ENCODE assay signal across 22 cellular contexts in genomic region chr4:41539711-41540110, GRCh38. TPM values are rescaled to one million over a fixed set of nuclear protein-coding genes. Genes with fewer than 3 reads are reported as not detected.
DNase-seq lines count a peak whose midpoint lies in the region; ATAC-seq and TF ChIP-seq lines count a peak whose summit lies in the region.
"Had no signal": no experiment of that assay in that cellular context is flagged by ENCODE, and none has a peak within 500 bp of the region (broad histone marks: within the 10 kb centered on the region; RNA-seq: fewer than 3 reads in every experiment).

No MANE protein-coding gene starts in this region.

- H3K4me3 ChIP-seq in parathyroid adenoma (ENCODE audit: low read depth, low read length) (peak overlapping the region; percentile 56), tibial artery (peak overlapping the region; percentile 35 to 39), Peyer's patch (no peak overlapping the region)

- TF ChIP-seq CTCF in RWPE1 (conservative IDR thresholded peaks at IDR 0.05; ENCODE audit: low read depth) (no peak), parathyroid adenoma (IDR thresholded peaks at IDR 0.05) (no peak), tibial artery (IDR thresholded peaks at IDR 0.05) (no peak), Peyer's patch (IDR thresholded peaks at IDR 0.05) (no peak)

- ATAC-seq in GM21390 (IDR thresholded peaks at IDR 0.05; ENCODE audit: unreplicated experiment) = no peak
- ATAC-seq: stimulated activated effector memory CD8-positive, alpha-beta T cell treated with anti-CD3 and anti-CD28 coated beads, Interleukin-12 subunit alpha, Interleukin-12 subunit beta, amount 100 ng/mL, for 72 hours had no signal

- no peak overlapping the region for H2AFZ ChIP-seq in parathyroid adenoma

- H3K79me2 ChIP-seq in parathyroid adenoma = no peaks in the 10 kb centered on the region

- H3K27ac ChIP-seq in RWPE1 (peak overlapping the region; percentile 96), caudate nucleus (ENCODE audit: low read depth, low read length) (peak overlapping the region; percentile 79), parathyroid adenoma (peak overlapping the region; percentile 69), tibial artery (peak overlapping the region; percentile 81 to 84), Peyer's patch (peak overlapping the region in 1 of 4 donors; percentile 6)
- H3K27ac ChIP-seq: epithelial cell of prostate had no signal

- DNase-seq in RWPE1 (ENCODE audit: low spot score) = no peak
- no peak for DNase-seq in caudate nucleus (lab: John Stamatoyannopoulos, UW)
- no peak for DNase-seq in tibial artery
- DNase-seq in DMS79 (lab: John Stamatoyannopoulos, UW) = no peak
- no peak for DNase-seq in Peyer's patch
- DNase-seq: activated CD4-positive, alpha-beta T cell treated with anti-CD3 and anti-CD28 coated beads, Interleukin-2, amount 50 U/mL, for 4 hours; activated CD4-positive, CD25-positive, alpha-beta regulatory T cell; activated CD8-positive, alpha-beta memory T cell treated with anti-CD3 and anti-CD28 coated beads, Interleukin-2, amount 50 U/mL, for 4 hours; CD4-positive, alpha-beta T cell; DMS 273 treated with DMSO at 0.1 percent for 48 hours; effector CD4-positive, alpha-beta T cell; NCI-H1105 treated with DMSO at 0.1 percent for 48 hours; NCI-H2029 treated with DMSO at 0.1 percent for 48 hours; NCI-H748 treated with DMSO at 0.1 percent for 48 hours; posterior cingulate gyrus; SHP77; small intestine; SW 1271 had no signal

- peak overlapping the region; percentile 85 for H3K4me2 ChIP-seq in parathyroid adenoma (ENCODE audit: low read length)

- CTCF ChIA-PET in RWPE1 (lab: Yijun Ruan, JAX) = no interaction called here

- H3K9me3 ChIP-seq in parathyroid adenoma (ENCODE audit: control insufficient read depth, low read length) = no peaks in the 10 kb centered on the region
- no peaks in the 10 kb centered on the region for H3K9me3 ChIP-seq in tibial artery
- no peaks in the 10 kb centered on the region for H3K9me3 ChIP-seq in Peyer's patch

- H3K36me3 ChIP-seq in parathyroid adenoma (ENCODE audit: control insufficient read depth, insufficient read depth, low read length) (no peaks in the 10 kb centered on the region), tibial artery (no peaks in the 10 kb centered on the region), Peyer's patch (no peaks in the 10 kb centered on the region)

- POLR2A ChIA-PET in RWPE1 (lab: Yijun Ruan, JAX; ENCODE audit: low non-redundant PET) = no interaction called here

- H3K27me3 ChIP-seq in parathyroid adenoma (ENCODE audit: control insufficient read depth, insufficient read depth, low read length) (no peaks in the 10 kb centered on the region), tibial artery (no peaks in the 10 kb centered on the region), Peyer's patch (no peaks in the 10 kb centered on the region)

- TF ChIP-seq POLR2A in Peyer's patch (IDR thresholded peaks at IDR 0.05) = no peak

- no peak overlapping the region for H3K9ac ChIP-seq in parathyroid adenoma

- H3K4me1 ChIP-seq in parathyroid adenoma (peaks cover 2% of the 10 kb centered on the region), tibial artery (peaks cover 0 to 95% (median 51%) of the 10 kb centered on the region in 4 donors), Peyer's patch (no peaks in the 10 kb centered on the region)

- intact Hi-C loops in tibial artery (cut with DNase I; ENCODE audit: low total_unique reads) = loop anchor here (10.0 kb wide), 1 partner anchor 105 kb away; no protein-coding TSS in a partner anchor

RNA-seq across cellular contexts. Expression of gene LIMCH1, which starts 1.8 kb away (rescaled TPM):
- total RNA-seq in Peyer's patch = 10 to 100 TPM; 11.1 to 56.9 (median 20.4) TPM
- total RNA-seq: CD4-positive, alpha-beta T cell had no signal

Comparison
In these comparisons a context has a peak if more than half of its experiments do, and no peak if none do; other contexts are left out.
1. H3K4me3 ChIP-seq: peak in parathyroid adenoma (single experiment) and tibial artery (2 of 2); none in Peyer's patch (0 of 4).